ENCODE assay signal across 23 cellular contexts in genomic region chr4:168769857-168770256, GRCh38.
DNase-seq lines count a peak whose midpoint lies in the region; ATAC-seq and TF ChIP-seq lines count a peak whose summit lies in the region.
"Had no signal": no experiment of that assay in that cellular context is flagged by ENCODE, and none has a peak within 500 bp of the region (broad histone marks: within the 10 kb centered on the region; RNA-seq: fewer than 3 reads in every experiment).

No MANE protein-coding gene starts in this region.

- H3K9me1 ChIP-seq in IMR-90 (ENCODE audit: insufficient read depth, low read length) = peaks cover 12% of the 10 kb centered on the region

- DNase-seq in IMR-90 (no peak), chondrocyte (ENCODE audit: low spot score) (no peak), stomach (no peak), mucosa of gallbladder (ENCODE audit: low spot score) (no peak)
- no peak for DNase-seq in CD8-positive, alpha-beta T cell
- DNase-seq in activated CD4-positive, alpha-beta T cell treated with anti-CD3 and anti-CD28 coated beads, Interleukin-2, amount 50 U/mL, for 1 hour = no peak
- DNase-seq: activated CD4-positive, alpha-beta T cell treated with anti-CD3 and anti-CD28 coated beads, Interleukin-2, amount 10 ng/mL, durations not matched to agents 24 days and 14 days; activated CD8-positive, alpha-beta memory T cell treated with anti-CD3 and anti-CD28 coated beads, Interleukin-2, amount 10 ng/mL, durations not matched to agents 7 days and 5 days; anterior cingulate cortex; CD4-positive, alpha-beta memory T cell; effector memory CD8-positive, alpha-beta T cell; GDM1; H7; natural killer cell; NCI-H1105; NCI-H510A treated with DMSO at 0.1 percent for 48 hours; T-helper 2 cell had no signal

- no peaks in the 10 kb centered on the region for H3K27me3 ChIP-seq in IMR-90 (ENCODE audit: control insufficient read depth, insufficient read depth, low read length)
- H3K27me3 ChIP-seq in stomach = no peaks in the 10 kb centered on the region
- no peaks in the 10 kb centered on the region for H3K27me3 ChIP-seq in CD8-positive, alpha-beta T cell (ENCODE audit: insufficient read depth, low read length)

- H3K4me1 Mint-ChIP-seq in chondrocyte (ENCODE audit: low read depth) (peaks cover 96% of the 10 kb centered on the region), nephron (peaks cover 39% of the 10 kb centered on the region)
- no peaks in the 10 kb centered on the region for H3K4me1 Mint-ChIP-seq in CD8-positive, alpha-beta T cell (ENCODE audit: low read depth)
- H3K4me1 Mint-ChIP-seq: activated CD4-positive, alpha-beta T cell treated with anti-CD3 and anti-CD28 coated beads, Interleukin-2, amount 10 ng/mL, durations not matched to agents 24 days and 14 days; activated CD8-positive, alpha-beta memory T cell treated with anti-CD3 and anti-CD28 coated beads, Interleukin-2, amount 10 ng/mL, durations not matched to agents 7 days and 5 days; activated naive CD4-positive, alpha-beta T cell treated with anti-CD3 and anti-CD28 coated beads, Interleukin-2, amount 50 U/mL, for 24 hours; CD4-positive, alpha-beta memory T cell; memory B cell; natural killer cell had no signal

- TF ChIP-seq RAD21 in IMR-90 (IDR thresholded peaks at IDR 0.05; ENCODE audit: low read length) = no peak

- no peak overlapping the region for H2AFZ ChIP-seq in IMR-90 (replicated peaks; ENCODE audit: low read length, poor library complexity)

- H3K4me1 ChIP-seq in IMR-90 (ENCODE audit: control insufficient read depth, insufficient read depth, low read length) = peaks cover 24% of the 10 kb centered on the region
- H3K4me1 ChIP-seq in stomach = peaks cover 15 to 57% (median 24%) of the 10 kb centered on the region in 4 donors
- no peaks in the 10 kb centered on the region for H3K4me1 ChIP-seq in CD8-positive, alpha-beta T cell (ENCODE audit: insufficient read depth, low read length)

- no peak for ATAC-seq in IMR-90 (ENCODE audit: low read depth)
- no peak for ATAC-seq in CD8-positive, alpha-beta T cell
- ATAC-seq: activated CD8-positive, alpha-beta memory T cell treated with anti-CD3 and anti-CD28 coated beads, Interleukin-2, amount 10 ng/mL, durations not matched to agents 7 days and 5 days; effector memory CD8-positive, alpha-beta T cell; natural killer cell had no signal

- no peak overlapping the region for H3K4me3 ChIP-seq in IMR-90 (ENCODE audit: insufficient read depth, low read depth, low read length)
- no peak overlapping the region for H3K4me3 ChIP-seq in stomach
- no peak overlapping the region for H3K4me3 ChIP-seq in CD8-positive, alpha-beta T cell (ENCODE audit: low read depth, low read length)

- H3K9me3 ChIP-seq in IMR-90 (ENCODE audit: control insufficient read depth, insufficient read depth, low read length) (no peaks in the 10 kb centered on the region), stomach (no peaks in the 10 kb centered on the region)
- no peaks in the 10 kb centered on the region for H3K9me3 ChIP-seq in CD8-positive, alpha-beta T cell (ENCODE audit: low read length)

- H2BK120ac ChIP-seq in IMR-90 (ENCODE audit: low read depth, low read length) = peak overlapping the region; percentile 47; the same call in 1 of the 2 replicates

- TF ChIP-seq CTCF in IMR-90 (conservative IDR thresholded peaks at IDR 0.05; ENCODE audit: low read depth, low read length) = no peak
- TF ChIP-seq CTCF in chondrocyte (IDR thresholded peaks at IDR 0.05) = no peak
- TF ChIP-seq CTCF in nephron (IDR thresholded peaks at IDR 0.05; ENCODE audit: unreplicated experiment in 3 of 3) = no peak
- TF ChIP-seq CTCF in stomach (IDR thresholded peaks at IDR 0.05) = no peak
- no peak for TF ChIP-seq CTCF in CD8-positive, alpha-beta T cell (IDR thresholded peaks at IDR 0.05)

- peak overlapping the region; percentile 95 for H3K27ac Mint-ChIP-seq in chondrocyte (ENCODE audit: unreplicated experiment)
- peak overlapping the region; percentile 85 to 97 (median 90) for H3K27ac Mint-ChIP-seq in nephron
- H3K27ac Mint-ChIP-seq in CD8-positive, alpha-beta T cell = no peak overlapping the region
- H3K27ac Mint-ChIP-seq: activated CD4-positive, alpha-beta T cell treated with anti-CD3 and anti-CD28 coated beads, Interleukin-2, amount 10 ng/mL, durations not matched to agents 24 days and 14 days; activated CD8-positive, alpha-beta memory T cell treated with anti-CD3 and anti-CD28 coated beads, Interleukin-2, amount 10 ng/mL, durations not matched to agents 7 days and 5 days; activated naive CD4-positive, alpha-beta T cell treated with anti-CD3 and anti-CD28 coated beads, Interleukin-2, amount 50 U/mL, for 24 hours; activated T-helper 1 cell treated with anti-CD3 and anti-CD28 coated beads, Interleukin-12 subunit alpha, Interleukin-12 subunit beta, Interleukin-2, Interleukin-4 antibody, amounts not matched to agents 30 ng/mL and 10 ng/mL and 1 ng/mL, durations not matched to agents 14 hours and 24 hours and 36 hours; CD4-positive, alpha-beta memory T cell; effector memory CD8-positive, alpha-beta T cell; memory B cell; natural killer cell; progenitor cell of endocrine pancreas had no signal

- H4K5ac ChIP-seq in IMR-90 (ENCODE audit: low read depth, low read length) = no peak overlapping the region

- in situ Hi-C loops in IMR-90 (cut with MboI; ENCODE audit: low sequenced_read_pairs) = no loop called here

- 0 out of 2 replicates have a peak overlapping the region, but pooled peaks have one; percentile 29 for H3K14ac ChIP-seq in IMR-90 (replicated peaks; ENCODE audit: low read depth, low read length)

- no peaks in the 10 kb centered on the region for H3K36me3 ChIP-seq in IMR-90 (ENCODE audit: control insufficient read depth, insufficient read depth, low read length)
- no peaks in the 10 kb centered on the region for H3K36me3 ChIP-seq in stomach
- H3K36me3 ChIP-seq in CD8-positive, alpha-beta T cell (ENCODE audit: insufficient read depth, low read length) = no peaks in the 10 kb centered on the region

- H3K27ac ChIP-seq in IMR-90 (ENCODE audit: insufficient read depth, low read length) = peak overlapping the region; percentile 51; the same call in 1 of the 2 replicates
- peak overlapping the region in 4 of 5 donors; percentile 33 to 59 (median 44) for H3K27ac ChIP-seq in stomach
- no peak overlapping the region for H3K27ac ChIP-seq in CD8-positive, alpha-beta T cell (ENCODE audit: low read depth, low read length)
- H3K27ac ChIP-seq: VCaP had no signal

- peaks cover 25% of the 10 kb centered on the region for H3K36me3 Mint-ChIP-seq in chondrocyte (ENCODE audit: low read depth)
- peaks cover 67% of the 10 kb centered on the region for H3K36me3 Mint-ChIP-seq in nephron (ENCODE audit: low read depth)
- H3K36me3 Mint-ChIP-seq in CD8-positive, alpha-beta T cell = no peaks in the 10 kb centered on the region
- H3K36me3 Mint-ChIP-seq: activated CD8-positive, alpha-beta memory T cell treated with anti-CD3 and anti-CD28 coated beads, Interleukin-2, amount 10 ng/mL, durations not matched to agents 7 days and 5 days; activated naive CD4-positive, alpha-beta T cell treated with anti-CD3 and anti-CD28 coated beads, Interleukin-2, amount 50 U/mL, for 24 hours; CD4-positive, alpha-beta memory T cell; memory B cell; natural killer cell had no signal

- no peak overlapping the region for H3K4me2 ChIP-seq in IMR-90 (ENCODE audit: low read depth, low read length)

- H3K4ac ChIP-seq in IMR-90 (ENCODE audit: low read depth, low read length) = peak overlapping the region; percentile 21

- no peak overlapping the region for H3K9ac ChIP-seq in IMR-90 (ENCODE audit: low read depth, low read length)

- H2BK15ac ChIP-seq in IMR-90 (ENCODE audit: low read depth, low read length) = 0 out of 3 replicates have a peak overlapping the region, but pooled peaks have one; percentile 12

- no TSS peak for BruUV-seq in IMR-90 (replicated peaks; lab: Mats Ljungman, UMichigan)

- H3K9me3 Mint-ChIP-seq in chondrocyte (ENCODE audit: low read depth) (peaks cover 3% of the 10 kb centered on the region), nephron (peaks cover 2% of the 10 kb centered on the region)
- peaks cover 2% of the 10 kb centered on the region for H3K9me3 Mint-ChIP-seq in CD8-positive, alpha-beta T cell
- H3K9me3 Mint-ChIP-seq: activated naive CD4-positive, alpha-beta T cell treated with anti-CD3 and anti-CD28 coated beads, Interleukin-2, amount 50 U/mL, for 24 hours; activated T-helper 1 cell treated with anti-CD3 and anti-CD28 coated beads, Interleukin-12 subunit alpha, Interleukin-12 subunit beta, Interleukin-2, Interleukin-4 antibody, amounts not matched to agents 30 ng/mL and 10 ng/mL and 1 ng/mL, durations not matched to agents 14 hours and 24 hours and 36 hours; effector memory CD8-positive, alpha-beta T cell; natural killer cell had no signal

- no peaks in the 10 kb centered on the region for H4K20me1 ChIP-seq in IMR-90 (ENCODE audit: insufficient read depth, low read length)

- H3K18ac ChIP-seq in IMR-90 (ENCODE audit: low read depth, low read length) = peak overlapping the region; percentile 71; the same call in 1 of the 2 replicates

- no peaks in the 10 kb centered on the region for H3K79me1 ChIP-seq in IMR-90 (ENCODE audit: low read depth in 1 of 2, low read length in 2 of 2)

- H2BK5ac ChIP-seq in IMR-90 (ENCODE audit: low read depth, low read length, poor library complexity, severe bottlenecking) = no peak overlapping the region

- H4K8ac ChIP-seq in IMR-90 (ENCODE audit: low read depth in 2 of 2, low read length in 2 of 2) = peak overlapping the region in 1 of 2 experiments; percentile 36; a peak in 1 of 4 replicates

- H3K27me3 Mint-ChIP-seq in chondrocyte (ENCODE audit: low read depth) (no peaks in the 10 kb centered on the region), nephron (ENCODE audit: low read depth) (no peaks in the 10 kb centered on the region)
- peaks cover 2% of the 10 kb centered on the region for H3K27me3 Mint-ChIP-seq in CD8-positive, alpha-beta T cell (ENCODE audit: low read depth)
- H3K27me3 Mint-ChIP-seq: progenitor cell of endocrine pancreas had no signal

- TF ChIP-seq POLR2A in IMR-90 (IDR thresholded peaks at IDR 0.05; ENCODE audit: low read depth, low read length) = no peak
- no peak for TF ChIP-seq POLR2A in stomach (IDR thresholded peaks at IDR 0.05)

- no peak overlapping the region for H3K4me3 Mint-ChIP-seq in chondrocyte (ENCODE audit: unreplicated experiment)
- no peak overlapping the region for H3K4me3 Mint-ChIP-seq in nephron
- no peak overlapping the region for H3K4me3 Mint-ChIP-seq in CD8-positive, alpha-beta T cell
- H3K4me3 Mint-ChIP-seq: activated CD4-positive, alpha-beta T cell treated with anti-CD3 and anti-CD28 coated beads, Interleukin-2, amount 10 ng/mL, durations not matched to agents 24 days and 14 days; activated CD8-positive, alpha-beta memory T cell treated with anti-CD3 and anti-CD28 coated beads, Interleukin-2, amount 10 ng/mL, durations not matched to agents 7 days and 5 days; activated naive CD4-positive, alpha-beta T cell treated with anti-CD3 and anti-CD28 coated beads, Interleukin-2, amount 50 U/mL, for 24 hours; activated T-helper 1 cell treated with anti-CD3 and anti-CD28 coated beads, Interleukin-12 subunit alpha, Interleukin-12 subunit beta, Interleukin-2, Interleukin-4 antibody, amounts not matched to agents 30 ng/mL and 10 ng/mL and 1 ng/mL, durations not matched to agents 14 hours and 24 hours and 36 hours; CD4-positive, alpha-beta memory T cell; effector memory CD8-positive, alpha-beta T cell; memory B cell; natural killer cell had no signal

- H3K56ac ChIP-seq in IMR-90 (ENCODE audit: extremely low read depth, insufficient read depth, low read length) = no peak overlapping the region

- intact Hi-C loops in IMR-90 (cut with micrococcal nuclease) = no loop called here
- intact Hi-C loops in stomach (cut with DNase I; ENCODE audit: low total_unique reads) = no loop called here
- intact Hi-C loops in CD8-positive, alpha-beta T cell (cut with DNase I, micrococcal nuclease) = no loop called here

- CTCF ChIA-PET in IMR-90 (lab: Yijun Ruan, JAX) = no interaction called here
- CTCF ChIA-PET in CD8-positive, alpha-beta T cell (lab: Charles Lee) = no interaction called here

- 0 out of 2 replicates have a peak overlapping the region, but pooled peaks have one; percentile 44 for H3K23ac ChIP-seq in IMR-90 (ENCODE audit: low read depth, low read length)

- no peak overlapping the region for H2AK9ac ChIP-seq in IMR-90 (replicated peaks; ENCODE audit: low read depth, low read length, poor library complexity)

- no peak overlapping the region for H4K91ac ChIP-seq in IMR-90 (ENCODE audit: insufficient read depth, low read depth, low read length)

- H2AK5ac ChIP-seq in IMR-90 (ENCODE audit: low read depth, low read length) = peak overlapping the region; percentile 87; the same call in 1 of the 2 replicates

- WGBS in IMR-90 (ENCODE audit: extremely low coverage in 2 of 2, insufficient read length in 1 of 2), 2 experiments = no CpG with 5 or more reads among the region's 1 CpG
- WGBS in stomach, 5 donors = 32 to 71% (median 66%) methylated on average over 1 of the region's 1 CpG

- no peak for TF ChIP-seq EP300 in stomach (IDR thresholded peaks at IDR 0.05)

- POLR2A ChIA-PET in IMR-90 (lab: Charles Lee; ENCODE audit: unreplicated experiment) = no interaction called here
- POLR2A ChIA-PET in CD8-positive, alpha-beta T cell (lab: Charles Lee) = no interaction called here

- dilution Hi-C loops in IMR-90 (cut with HindIII; ENCODE audit: low sequenced_read_pairs, unreplicated experiment) = no loop called here

- peak overlapping the region; percentile 61 for H2BK20ac ChIP-seq in IMR-90 (ENCODE audit: low read depth, low read length)
